In the genomic region with DNA sequence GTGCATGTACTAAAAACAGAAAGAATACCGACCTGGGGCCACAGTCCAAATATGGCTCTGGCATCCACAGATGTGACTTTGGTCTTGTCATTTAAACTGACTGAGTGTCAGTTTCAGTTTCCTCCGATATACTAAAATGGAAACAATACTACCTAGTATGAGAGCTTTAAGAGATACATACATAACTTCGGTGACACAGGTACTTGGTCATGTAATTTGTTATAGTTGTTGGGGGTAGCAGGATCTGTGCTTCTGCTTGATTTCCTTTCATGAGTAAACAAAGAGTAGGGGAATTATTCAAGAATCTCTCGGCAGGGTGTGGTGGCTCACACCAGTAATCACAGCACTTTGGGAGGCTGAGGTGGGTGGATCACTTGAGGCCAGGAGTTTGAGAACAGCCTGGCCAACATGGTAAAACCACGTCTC, we compare ENCODE assay signal across 11 cellular contexts. TPM values are rescaled to one million over a fixed set of nuclear protein-coding genes. Genes with fewer than 3 reads are reported as not detected.
DNase-seq lines count a peak whose midpoint lies in the region; ATAC-seq and TF ChIP-seq lines count a peak whose summit lies in the region.
"Had no signal": no experiment of that assay in that cellular context is flagged by ENCODE, and none has a peak within 500 bp of the region (broad histone marks: within the 10 kb centered on the region; RNA-seq: fewer than 3 reads in every experiment).

No MANE protein-coding gene starts in this region.

- peak; percentile 84 for ATAC-seq in HG02870 (IDR thresholded peaks at IDR 0.05; ENCODE audit: unreplicated experiment)
- ATAC-seq in T-helper 17 cell, result peak; percentile 44
- peak; percentile 85 for ATAC-seq in stimulated activated naive CD8-positive, alpha-beta T cell treated with anti-CD3 and anti-CD28 coated beads, Interleukin-15, amount 100 ng/mL, for 72 hours

- H3K9me3 ChIP-seq in T-helper 17 cell (ENCODE audit: control insufficient read depth, low read length, poor library complexity, severe bottlenecking) (no peaks in the 10 kb centered on the region), A673 (ENCODE audit: low read depth, low read length, poor library complexity, severe bottlenecking) (no peaks in the 10 kb centered on the region)
- H3K9me3 ChIP-seq: testis had no signal

- H3K27me3 Mint-ChIP-seq in T-helper 17 cell, result no peaks in the 10 kb centered on the region
- H3K27me3 Mint-ChIP-seq in stimulated activated naive CD8-positive, alpha-beta T cell treated with anti-CD3 and anti-CD28 coated beads, Interleukin-15, amount 100 ng/mL, for 72 hours, result no peaks in the 10 kb centered on the region

- H3K4me1 ChIP-seq in A673 (ENCODE audit: insufficient read depth, low read length, poor library complexity, severe bottlenecking), result peaks cover 15% of the 10 kb centered on the region

- peak in 2 of 3 donors; percentile 17 to 23 for DNase-seq in stimulated activated CD4-positive, alpha-beta T cell treated with anti-CD3 and anti-CD28 coated beads, Interleukin-12 subunit alpha, Interleukin-12 subunit beta, amount 100 ng/mL, for 48 hours (ENCODE audit: low read depth in 2 of 3, low spot score in 1 of 3)
- no peak for DNase-seq in stimulated activated CD4-positive, alpha-beta T cell treated with anti-CD3 and anti-CD28 coated beads, Interleukin-2, amount 100 ng/mL, for 48 hours
- DNase-seq in T-helper 17 cell, result no peak
- DNase-seq in stimulated activated naive CD8-positive, alpha-beta T cell treated with anti-CD3 and anti-CD28 coated beads, Interleukin-15, amount 100 ng/mL, for 72 hours, result peak in 1 of 2 donors; percentile 29
- DNase-seq in A673 (ENCODE audit: low spot score), result no peak
- no peak for DNase-seq in NCI-H1436 (lab: John Stamatoyannopoulos, UW)
- DNase-seq in retina, result no peak
- DNase-seq: testis had no signal

- intact Hi-C loops in A673 (cut with micrococcal nuclease; ENCODE audit: unreplicated experiment), result no loop called here

- no peaks in the 10 kb centered on the region for H3K9me3 Mint-ChIP-seq in stimulated activated naive CD8-positive, alpha-beta T cell treated with anti-CD3 and anti-CD28 coated beads, Interleukin-15, amount 100 ng/mL, for 72 hours
- H3K9me3 Mint-ChIP-seq: CD14-positive monocyte, nephron had no signal

- peaks cover 25% of the 10 kb centered on the region for H3K4me1 Mint-ChIP-seq in T-helper 17 cell
- peaks cover 80% of the 10 kb centered on the region for H3K4me1 Mint-ChIP-seq in stimulated activated naive CD8-positive, alpha-beta T cell treated with anti-CD3 and anti-CD28 coated beads, Interleukin-15, amount 100 ng/mL, for 72 hours

- CTCF ChIA-PET in A673 (lab: Charles Lee), result no interaction called here

- no peak overlapping the region for H3K4me3 ChIP-seq in A673 (ENCODE audit: low read depth, low read length, poor library complexity, severe bottlenecking)
- H3K4me3 ChIP-seq: testis had no signal

- POLR2A ChIA-PET in A673 (lab: Charles Lee; ENCODE audit: low non-redundant PET), result no interaction called here

- peak overlapping the region; percentile 80 for H3K27ac Mint-ChIP-seq in T-helper 17 cell
- H3K27ac Mint-ChIP-seq in stimulated activated naive CD8-positive, alpha-beta T cell treated with anti-CD3 and anti-CD28 coated beads, Interleukin-15, amount 100 ng/mL, for 72 hours, result peak overlapping the region; percentile 62 to 86

- BruUV-seq in A673 (replicated peaks; lab: Mats Ljungman, UMichigan), result no TSS peak

- H3K27ac ChIP-seq in A673 (ENCODE audit: low read depth, low read length, poor library complexity, severe bottlenecking), result no peak overlapping the region
- H3K27ac ChIP-seq: testis had no signal

- H3K27me3 ChIP-seq in A673 (replicated peaks; ENCODE audit: insufficient read depth, low read depth, low read length, poor library complexity), result no peaks in the 10 kb centered on the region
- H3K27me3 ChIP-seq: testis had no signal

- no peaks in the 10 kb centered on the region for H3K36me3 Mint-ChIP-seq in T-helper 17 cell (ENCODE audit: low read depth)

- no peak for TF ChIP-seq CTCF in A673 (conservative IDR thresholded peaks at IDR 0.05; ENCODE audit: low read depth, low read length)

- H3K4me3 Mint-ChIP-seq in T-helper 17 cell, result peak overlapping the region; percentile 77
- H3K4me3 Mint-ChIP-seq in stimulated activated naive CD8-positive, alpha-beta T cell treated with anti-CD3 and anti-CD28 coated beads, Interleukin-15, amount 100 ng/mL, for 72 hours, result peak overlapping the region; percentile 29 to 54
- H3K4me3 Mint-ChIP-seq: CD14-positive monocyte, nephron had no signal

- H3K36me3 ChIP-seq in A673 (ENCODE audit: insufficient read depth, low read length, poor library complexity, severe bottlenecking), result no peaks in the 10 kb centered on the region

RNA-seq across cellular contexts. Expression of gene MTMR12, which starts 32.1 kb away (rescaled TPM):
- 10 to 100 TPM; 20.6 to 29.4 TPM for total RNA-seq in T-helper 17 cell
- total RNA-seq in A673 (2021), result 31.6 and 35.8 TPM in 2 replicates

Comparison
In these comparisons a context has a peak if more than half of its experiments do, and no peak if none do; other contexts are left out.
1. DNase-seq: peak in stimulated activated CD4-positive, alpha-beta T cell treated with anti-CD3 and anti-CD28 coated beads, Interleukin-12 subunit alpha, Interleukin-12 subunit beta, amount 100 ng/mL, for 48 hours (2 of 3); none in stimulated activated CD4-positive, alpha-beta T cell treated with anti-CD3 and anti-CD28 coated beads, Interleukin-2, amount 100 ng/mL, for 48 hours (0 of 2), T-helper 17 cell (0 of 3), A673 (single experiment), NCI-H1436 (single experiment) and retina (single experiment).
2. Peak in every context shown above with its lines, with median percentiles within 50 percentile points of each other: ATAC-seq.